Comparison of ENCODE assay signal across 12 cellular contexts in genomic region chr1:151049458-151049857, GRCh38. TPM values are rescaled to one million over a fixed set of nuclear protein-coding genes. Genes with fewer than 3 reads are reported as not detected.
A peak's percentile ranks its signal among the peaks of the same experiment; 100 is the strongest.
DNase-seq lines count a peak whose midpoint lies in the region; ATAC-seq, FAIRE-seq and TF ChIP-seq lines count a peak whose summit lies in the region.
"Had no signal": no experiment of that assay in that cellular context is flagged by ENCODE, and none has a peak within 500 bp of the region (broad histone marks: within the 10 kb centered on the region; RNA-seq: fewer than 3 reads in every experiment).

No MANE protein-coding gene starts in this region.

- no peaks in the 10 kb centered on the region for H3K27me3 Mint-ChIP-seq in activated T-cell treated with anti-CD3 and anti-CD28 coated beads, Interleukin-2, amount 50 U/mL, for 24 hours

- H3K27me3 ChIP-seq in RWPE2 (ENCODE audit: insufficient read depth, poor library complexity, severe bottlenecking) (no peaks in the 10 kb centered on the region), endothelial cell of umbilical vein (ENCODE audit: control insufficient read depth in 2 of 2, insufficient read depth in 2 of 2, low read length in 2 of 2) (no peaks in the 10 kb centered on the region), psoas muscle (ENCODE audit: insufficient read depth in 3 of 3, low read length in 2 of 3) (no peaks in the 10 kb centered on the region)
- H3K27me3 ChIP-seq: upper lobe of right lung had no signal

- H3K36me3 ChIP-seq in RWPE2 (ENCODE audit: low read depth) (peaks cover 31% of the 10 kb centered on the region), endothelial cell of umbilical vein (ENCODE audit: control insufficient read depth in 2 of 2, extremely low read depth in 1 of 2, insufficient read depth in 2 of 2, low read length in 2 of 2) (peaks cover 14 to 20% of the 10 kb centered on the region in 2 experiments), psoas muscle (ENCODE audit: insufficient read depth in 1 of 2, low read depth in 1 of 2) (peaks cover 7 to 52% of the 10 kb centered on the region in 2 donors)

- ATAC-seq in RWPE2 (ENCODE audit: low read depth), result no peak
- no peak for ATAC-seq in psoas muscle
- no peak for ATAC-seq in HG03159 (IDR thresholded peaks at IDR 0.05; ENCODE audit: unreplicated experiment)
- no peak for ATAC-seq in GM21360 (IDR thresholded peaks at IDR 0.05; ENCODE audit: unreplicated experiment)
- ATAC-seq: upper lobe of right lung had no signal

- no peak for DNase-seq in activated T-cell treated with anti-CD3 and anti-CD28 coated beads, Interleukin-2, amount 50 U/mL, for 24 hours
- no peak for DNase-seq in activated T-cell treated with anti-CD3 and anti-CD28 coated beads, Interleukin-2, amount 50 U/mL, for 1 hour
- DNase-seq in RWPE2 (ENCODE audit: low spot score) (no peak), endothelial cell of umbilical vein (ENCODE audit: low read depth, low spot score) (no peak), psoas muscle (no peak), NCI-H524 treated with DMSO at 0.1 percent for 48 hours (lab: John Stamatoyannopoulos, UW) (no peak)
- DNase-seq: activated CD8-positive, alpha-beta memory T cell treated with anti-CD3 and anti-CD28 coated beads for 24 hours; DMS153; NCI-H345; upper lobe of right lung had no signal

- H3K9me1 ChIP-seq in endothelial cell of umbilical vein (replicated peaks; ENCODE audit: control insufficient read depth, extremely low read depth, insufficient read depth, low read length), result no peaks in the 10 kb centered on the region

- H3K27ac ChIP-seq in RWPE2 (ENCODE audit: poor library complexity, severe bottlenecking), result peak overlapping the region; percentile 11
- H3K27ac ChIP-seq in endothelial cell of umbilical vein (ENCODE audit: insufficient read depth, low read depth, low read length), result no peak overlapping the region
- H3K27ac ChIP-seq in psoas muscle, result peak overlapping the region; percentile 31

- H4K20me1 ChIP-seq in endothelial cell of umbilical vein (replicated peaks; ENCODE audit: control insufficient read depth, extremely low read depth, insufficient read depth, low read length), result no peaks in the 10 kb centered on the region

- H3K79me2 ChIP-seq in endothelial cell of umbilical vein (ENCODE audit: control insufficient read depth, insufficient read depth, low read length), result no peaks in the 10 kb centered on the region

- H3K9me3 ChIP-seq in RWPE2 (ENCODE audit: severe bottlenecking) (no peaks in the 10 kb centered on the region), endothelial cell of umbilical vein (replicated peaks; ENCODE audit: control insufficient read depth, insufficient read depth, low read length) (no peaks in the 10 kb centered on the region), psoas muscle (no peaks in the 10 kb centered on the region)
- H3K9me3 ChIP-seq: upper lobe of right lung had no signal

- H3K4me2 ChIP-seq in endothelial cell of umbilical vein (ENCODE audit: insufficient read depth, low read length), result no peak overlapping the region

- FAIRE-seq in endothelial cell of umbilical vein (lab: Jason Lieb, UNC), result peak; percentile 15

- peak overlapping the region; percentile 25 for H3K4me3 Mint-ChIP-seq in activated T-cell treated with anti-CD3 and anti-CD28 coated beads, Interleukin-2, amount 50 U/mL, for 24 hours

- 84 to 93% (median 86%) methylated on average over 5 of the region's 5 CpGs for WGBS in psoas muscle, 3 donors

- BruUV-seq in endothelial cell of umbilical vein (replicated peaks; lab: Mats Ljungman, UMichigan), result no TSS peak

- no peak overlapping the region for H3K9ac ChIP-seq in endothelial cell of umbilical vein (replicated peaks; ENCODE audit: extremely low read depth, insufficient read depth, low read length)

- TF ChIP-seq POLR2A in endothelial cell of umbilical vein (IDR thresholded peaks at IDR 0.05; ENCODE audit: low read depth, low read length), result no peak

- H3K4me1 ChIP-seq in RWPE2 (ENCODE audit: insufficient read depth, poor library complexity, severe bottlenecking) (peaks cover 4% of the 10 kb centered on the region), endothelial cell of umbilical vein (ENCODE audit: control insufficient read depth, extremely low read depth, insufficient read depth, low read length) (peaks cover 8% of the 10 kb centered on the region), psoas muscle (peaks cover 18% of the 10 kb centered on the region)

- H3K9me3 Mint-ChIP-seq in activated T-cell treated with anti-CD3 and anti-CD28 coated beads, Interleukin-2, amount 50 U/mL, for 24 hours, result no peaks in the 10 kb centered on the region

- peaks cover 58% of the 10 kb centered on the region for H3K36me3 Mint-ChIP-seq in activated T-cell treated with anti-CD3 and anti-CD28 coated beads, Interleukin-2, amount 50 U/mL, for 24 hours (ENCODE audit: low read depth)

- TF ChIP-seq CTCF in RWPE2 (IDR thresholded peaks at IDR 0.05; ENCODE audit: poor library complexity, severe bottlenecking) (no peak), endothelial cell of umbilical vein (IDR thresholded peaks at IDR 0.05; ENCODE audit: extremely low read depth in 1 of 2, insufficient read depth in 1 of 2, low read depth in 1 of 2, low read length in 2 of 2) (no peak), psoas muscle (IDR thresholded peaks at IDR 0.05) (no peak)

- CTCF ChIA-PET in endothelial cell of umbilical vein (lab: Charles Lee), result interaction anchor here (0.7 to 1.3 kb wide), 3 partner anchors 11 to 25 kb away, joined by 3 to 6 read pairs (median 3); partner anchors contain the start of gene MLLT11

- no peak overlapping the region for H2AFZ ChIP-seq in endothelial cell of umbilical vein (ENCODE audit: low read depth, low read length)

- POLR2A ChIA-PET in endothelial cell of umbilical vein (lab: Charles Lee), result no interaction called here

- no peak overlapping the region for H3K4me3 ChIP-seq in RWPE2 (ENCODE audit: severe bottlenecking)
- H3K4me3 ChIP-seq in endothelial cell of umbilical vein (replicated peaks in 1 of 3; ENCODE audit: insufficient read depth in 1 of 3, low read depth in 1 of 3, low read length in 3 of 3), result no peak overlapping the region
- peak overlapping the region; percentile 89 for H3K4me3 ChIP-seq in psoas muscle

- dilution Hi-C loops in endothelial cell of umbilical vein (cut with MboI; ENCODE audit: extremely low pct_ligation_motif_present, low sequenced_read_pairs), result no loop called here

- peaks cover 69% of the 10 kb centered on the region for H3K4me1 Mint-ChIP-seq in activated T-cell treated with anti-CD3 and anti-CD28 coated beads, Interleukin-2, amount 50 U/mL, for 24 hours (ENCODE audit: low read depth)

- intact Hi-C loops in endothelial cell of umbilical vein (cut with micrococcal nuclease), result no loop called here
- intact Hi-C loops in psoas muscle (cut with DNase I), result no loop called here

- H3K27ac Mint-ChIP-seq in activated T-cell treated with anti-CD3 and anti-CD28 coated beads, Interleukin-2, amount 50 U/mL, for 24 hours, result peak overlapping the region; percentile 67

RNA-seq across cellular contexts. Expression of gene C1orf56, which starts 1.9 kb away (rescaled TPM):
- total RNA-seq in endothelial cell of umbilical vein (3.2 and 3.5 TPM in 2 replicates), psoas muscle (1 to 10 TPM; 5.1 to 8.8 (median 6.9) TPM)
- polyA plus RNA-seq in endothelial cell of umbilical vein (3.0 and 3.6 TPM in 2 replicates), psoas muscle (10 to 100 TPM in 1 of 3 donors, 1 to 10 TPM in 2; 1.3 to 16.9 (median 6.5) TPM)
- polyA plus RNA-seq in endothelial cell of umbilical vein (2011; cell fraction: cytosol; rRNA removed), result 1.8 and 2.0 TPM in 2 replicates
- 1.1 and 1.3 TPM in 2 replicates for polyA plus RNA-seq in endothelial cell of umbilical vein (2011; cell fraction: nucleus; rRNA removed)
- polyA plus RNA-seq in endothelial cell of umbilical vein (2012), result 2.4 and 2.6 TPM in 2 replicates
- 0.62 and 1.3 TPM in 2 replicates for polyA minus RNA-seq in endothelial cell of umbilical vein
- polyA minus RNA-seq in endothelial cell of umbilical vein (2011; cell fraction: cytosol; rRNA and poly(A)+ RNA removed), result 3.8 TPM
- polyA minus RNA-seq in endothelial cell of umbilical vein (2011; cell fraction: nucleus; rRNA and poly(A)+ RNA removed), result 0.82 and 0.91 TPM in 2 replicates

RNA-seq across cellular contexts. Expression of gene CDC42SE1, which starts 10.0 kb away (rescaled TPM):
- total RNA-seq in endothelial cell of umbilical vein, result 85.9 and 92.7 TPM in 2 replicates
- 58.4 and 59.6 TPM in 2 replicates for polyA plus RNA-seq in endothelial cell of umbilical vein
- 61.8 and 67.0 TPM in 2 replicates for polyA plus RNA-seq in endothelial cell of umbilical vein (2011; cell fraction: cytosol; rRNA removed)
- 162 and 188 TPM in 2 replicates for polyA plus RNA-seq in endothelial cell of umbilical vein (2011; cell fraction: nucleus; rRNA removed)
- 53.4 and 61.2 TPM in 2 replicates for polyA plus RNA-seq in endothelial cell of umbilical vein (2012)
- 95.1 and 99.4 TPM in 2 replicates for polyA minus RNA-seq in endothelial cell of umbilical vein
- 40.6 TPM for polyA minus RNA-seq in endothelial cell of umbilical vein (2011; cell fraction: cytosol; rRNA and poly(A)+ RNA removed)
- polyA minus RNA-seq in endothelial cell of umbilical vein (2011; cell fraction: nucleus; rRNA and poly(A)+ RNA removed), result 33.7 and 43.0 TPM in 2 replicates
- total RNA-seq in psoas muscle, result 10 to 100 TPM; 26.1 to 49.8 (median 33.2) TPM
- 10 to 100 TPM; 20.1 to 46.4 (median 24.7) TPM for polyA plus RNA-seq in psoas muscle

RNA-seq across cellular contexts. Expression of gene MLLT11, which starts 10.7 kb away (rescaled TPM):
- total RNA-seq in endothelial cell of umbilical vein (26.5 and 38.1 TPM in 2 replicates), psoas muscle (10 to 100 TPM in 1 of 4 donors, 1 to 10 TPM in 3; 1.3 to 35.8 (median 4.5) TPM)
- polyA plus RNA-seq in endothelial cell of umbilical vein (24.4 and 25.2 TPM in 2 replicates), psoas muscle (1 to 10 TPM; 1.2 to 5.0 (median 1.3) TPM)
- 33.1 and 34.9 TPM in 2 replicates for polyA plus RNA-seq in endothelial cell of umbilical vein (2011; cell fraction: cytosol; rRNA removed)
- 11.6 and 14.1 TPM in 2 replicates for polyA plus RNA-seq in endothelial cell of umbilical vein (2011; cell fraction: nucleus; rRNA removed)
- 44.4 and 59.5 TPM in 2 replicates for polyA plus RNA-seq in endothelial cell of umbilical vein (2012)
- polyA minus RNA-seq in endothelial cell of umbilical vein, result 22.4 and 24.3 TPM in 2 replicates
- polyA minus RNA-seq in endothelial cell of umbilical vein (2011; cell fraction: cytosol; rRNA and poly(A)+ RNA removed), result 0.20 TPM
- polyA minus RNA-seq in endothelial cell of umbilical vein (2011; cell fraction: nucleus; rRNA and poly(A)+ RNA removed), result 4.5 and 7.2 TPM in 2 replicates

RNA-seq across cellular contexts. Expression of gene BNIPL, which starts 13.1 kb away (rescaled TPM):
- total RNA-seq in endothelial cell of umbilical vein (0.42 and 0.67 TPM in 2 replicates), psoas muscle (under 1 TPM; 0.06 to 0.96 (median 0.43) TPM)
- polyA plus RNA-seq in endothelial cell of umbilical vein (0.26 and 0.41 TPM in 2 replicates), psoas muscle (under 1 TPM; 0.04 to 0.10 (median 0.05) TPM)
- 0.23 and 0.27 TPM in 2 replicates for polyA plus RNA-seq in endothelial cell of umbilical vein (2011; cell fraction: cytosol; rRNA removed)
- 1.3 and 1.8 TPM in 2 replicates for polyA plus RNA-seq in endothelial cell of umbilical vein (2011; cell fraction: nucleus; rRNA removed)
- polyA plus RNA-seq in endothelial cell of umbilical vein (2012), result 0.05 and 0.60 TPM in 2 replicates
- 0.51 TPM in 1 of 2 replicates, not detected in the other for polyA minus RNA-seq in endothelial cell of umbilical vein
- polyA minus RNA-seq in endothelial cell of umbilical vein (2011; cell fraction: cytosol; rRNA and poly(A)+ RNA removed), result not detected
- 0.53 and 0.96 TPM in 2 replicates for polyA minus RNA-seq in endothelial cell of umbilical vein (2011; cell fraction: nucleus; rRNA and poly(A)+ RNA removed)

RNA-seq across cellular contexts. Expression of gene GABPB2, which starts 21.1 kb away (rescaled TPM):
- total RNA-seq in endothelial cell of umbilical vein (4.3 and 5.0 TPM in 2 replicates), psoas muscle (10 to 100 TPM in 2 of 4 donors, 1 to 10 TPM in 2; 8.2 to 15.9 (median 9.7) TPM)
- polyA plus RNA-seq in endothelial cell of umbilical vein (2.6 and 3.6 TPM in 2 replicates), psoas muscle (1 to 10 TPM; 2.6 to 7.0 (median 3.6) TPM)
- 5.9 TPM in 2 replicates for polyA plus RNA-seq in endothelial cell of umbilical vein (2011; cell fraction: cytosol; rRNA removed)
- polyA plus RNA-seq in endothelial cell of umbilical vein (2011; cell fraction: nucleus; rRNA removed), result 8.9 and 10.2 TPM in 2 replicates
- 1.3 and 2.9 TPM in 2 replicates for polyA plus RNA-seq in endothelial cell of umbilical vein (2012)
- 7.6 and 11.4 TPM in 2 replicates for polyA minus RNA-seq in endothelial cell of umbilical vein
- 14.1 TPM for polyA minus RNA-seq in endothelial cell of umbilical vein (2011; cell fraction: cytosol; rRNA and poly(A)+ RNA removed)
- 3.2 and 7.6 TPM in 2 replicates for polyA minus RNA-seq in endothelial cell of umbilical vein (2011; cell fraction: nucleus; rRNA and poly(A)+ RNA removed)
